ENCODE assay signal across 20 cellular contexts in genomic region chr20:36074983-36075382, GRCh38.
"Had no signal": no experiment of that assay in that cellular context is flagged by ENCODE, and none has a peak within 500 bp of the region (broad histone marks: within the 10 kb centered on the region; RNA-seq: fewer than 3 reads in every experiment).

No MANE protein-coding gene starts in this region.

- H3K9me3 Mint-ChIP-seq: activated naive CD4-positive, alpha-beta T cell treated with anti-CD3 and anti-CD28 coated beads, Interleukin-2, amount 50 U/mL, for 72 hours; activated T-helper 1 cell treated with anti-CD3 and anti-CD28 coated beads, Interleukin-12 subunit alpha, Interleukin-12 subunit beta, Interleukin-2, Interleukin-4 antibody, amounts not matched to agents 30 ng/mL and 10 ng/mL and 1 ng/mL, durations not matched to agents 14 hours and 24 hours and 36 hours; endodermal cell; natural killer cell; stimulated activated effector memory CD8-positive, alpha-beta T cell treated with anti-CD3 and anti-CD28 coated beads, Interleukin-12 subunit alpha, Interleukin-12 subunit beta, amount 100 ng/mL, for 72 hours had no signal

- H3K4me3 ChIP-seq: adrenal gland, colonic mucosa, pancreas, smooth muscle cell, stomach, vagina had no signal

- H3K4me3 Mint-ChIP-seq: activated CD4-positive, alpha-beta T cell treated with anti-CD3 and anti-CD28 coated beads for 36 hours; activated T-helper 1 cell treated with anti-CD3 and anti-CD28 coated beads, Interleukin-12 subunit alpha, Interleukin-12 subunit beta, Interleukin-2, Interleukin-4 antibody, amounts not matched to agents 30 ng/mL and 10 ng/mL and 1 ng/mL, durations not matched to agents 14 hours and 24 hours and 36 hours; endodermal cell; natural killer cell; stimulated activated effector memory CD8-positive, alpha-beta T cell treated with anti-CD3 and anti-CD28 coated beads, Interleukin-12 subunit alpha, Interleukin-12 subunit beta, amount 100 ng/mL, for 72 hours had no signal

- H3K27me3 ChIP-seq: adrenal gland, colonic mucosa, pancreas, vagina had no signal

- H3K36me3 ChIP-seq: adrenal gland, colonic mucosa, pancreas, stomach, vagina had no signal

- H3K27ac ChIP-seq: adrenal gland, colonic mucosa, epithelial cell of prostate, pancreas, stomach, vagina had no signal

- DNase-seq: activated CD4-positive, alpha-beta T cell treated with anti-CD3 and anti-CD28 coated beads for 36 hours; activated CD4-positive, alpha-beta T cell treated with anti-CD3 and anti-CD28 coated beads, Interleukin-2, amount 50 U/mL, for 48 hours; activated gamma-delta T cell treated with Interleukin-2 at 50 U/mL for 16 hours; adrenal gland; central memory CD4-positive, alpha-beta T cell; colonic mucosa; endodermal cell; head of caudate nucleus; natural killer cell; pancreas; stimulated activated CD4-positive, alpha-beta T cell treated with anti-CD3 and anti-CD28 coated beads, Interleukin-4, amount 100 ng/mL, for 24 hours; stomach; T-helper 2 cell; trophoblast cell had no signal

- H3K27ac Mint-ChIP-seq: activated CD4-positive, alpha-beta T cell treated with anti-CD3 and anti-CD28 coated beads for 36 hours; activated naive CD4-positive, alpha-beta T cell treated with anti-CD3 and anti-CD28 coated beads, Interleukin-2, amount 50 U/mL, for 72 hours; activated T-helper 1 cell treated with anti-CD3 and anti-CD28 coated beads, Interleukin-12 subunit alpha, Interleukin-12 subunit beta, Interleukin-2, Interleukin-4 antibody, amounts not matched to agents 30 ng/mL and 10 ng/mL and 1 ng/mL, durations not matched to agents 14 hours and 24 hours and 36 hours; endodermal cell; natural killer cell; stimulated activated effector memory CD8-positive, alpha-beta T cell treated with anti-CD3 and anti-CD28 coated beads, Interleukin-12 subunit alpha, Interleukin-12 subunit beta, amount 100 ng/mL, for 72 hours had no signal

- H3K9me3 ChIP-seq: adrenal gland, colonic mucosa, pancreas, stomach, vagina had no signal

- H3K4me1 ChIP-seq: adrenal gland, colonic mucosa, pancreas, stomach, vagina had no signal

- H3K4me1 Mint-ChIP-seq: activated CD4-positive, alpha-beta T cell treated with anti-CD3 and anti-CD28 coated beads for 36 hours; endodermal cell; natural killer cell had no signal

- H3K4me2 ChIP-seq: smooth muscle cell had no signal

- H3K36me3 Mint-ChIP-seq: activated naive CD4-positive, alpha-beta T cell treated with anti-CD3 and anti-CD28 coated beads, Interleukin-2, amount 50 U/mL, for 72 hours; natural killer cell; stimulated activated effector memory CD8-positive, alpha-beta T cell treated with anti-CD3 and anti-CD28 coated beads, Interleukin-12 subunit alpha, Interleukin-12 subunit beta, amount 100 ng/mL, for 72 hours had no signal
